9 cellular contexts compared by ENCODE assay signal in genomic region chr16:11677451-11677951, GRCh38. TPM values are rescaled to one million over a fixed set of nuclear protein-coding genes. Genes with fewer than 3 reads are reported as not detected.
A peak's percentile ranks its signal among the peaks of the same experiment; 100 is the strongest.
DNase-seq lines count a peak whose midpoint lies in the region; ATAC-seq and TF ChIP-seq lines count a peak whose summit lies in the region.
"Had no signal": no experiment of that assay in that cellular context is flagged by ENCODE, and none has a peak within 500 bp of the region (broad histone marks: within the 10 kb centered on the region; RNA-seq: fewer than 3 reads in every experiment).

No MANE protein-coding gene starts in this region.

- H3K27me3 Mint-ChIP-seq in activated T-cell treated with anti-CD3 and anti-CD28 coated beads, Interleukin-2, amount 50 U/mL, for 24 hours = no peaks in the 10 kb centered on the region
- no peaks in the 10 kb centered on the region for H3K27me3 Mint-ChIP-seq in activated T-cell treated with anti-CD3 and anti-CD28 coated beads, Interleukin-2, amount 50 U/mL, for 72 hours (ENCODE audit: low read depth)

- WGBS in liver = 77% methylated on average over 9 of the region's 9 CpGs
- WGBS in tibial nerve, 2 donors = 44 to 53% methylated on average over 9 of the region's 9 CpGs

- H3K27ac Mint-ChIP-seq in activated T-cell treated with anti-CD3 and anti-CD28 coated beads, Interleukin-2, amount 50 U/mL, for 24 hours = peak overlapping the region; percentile 80
- H3K27ac Mint-ChIP-seq in activated T-cell treated with anti-CD3 and anti-CD28 coated beads, Interleukin-2, amount 50 U/mL, for 72 hours = no peak overlapping the region

- H3K36me3 ChIP-seq in liver (ENCODE audit: control insufficient read depth in 4 of 4, insufficient read depth in 3 of 4, low read depth in 1 of 4, low read length in 3 of 4) (peaks cover 1 to 30% (median 25%) of the 10 kb centered on the region in 4 donors), tibial nerve (peaks cover 0 to 29% (median 13%) of the 10 kb centered on the region in 3 donors)

- H3K9me3 Mint-ChIP-seq in activated T-cell treated with anti-CD3 and anti-CD28 coated beads, Interleukin-2, amount 50 U/mL, for 24 hours = no peaks in the 10 kb centered on the region
- H3K9me3 Mint-ChIP-seq in activated T-cell treated with anti-CD3 and anti-CD28 coated beads, Interleukin-2, amount 50 U/mL, for 72 hours = no peaks in the 10 kb centered on the region

- TF ChIP-seq EP300 in tibial nerve (IDR thresholded peaks at IDR 0.05) = no peak

- TF ChIP-seq CTCF in liver (IDR thresholded peaks at IDR 0.05; ENCODE audit: low read depth, low read length, missing input control) = no peak
- TF ChIP-seq CTCF in tibial nerve (IDR thresholded peaks at IDR 0.05) = no peak
- no peak for TF ChIP-seq CTCF in GM10266 (IDR thresholded peaks at IDR 0.05; ENCODE audit: control insufficient read depth, insufficient read depth, low read depth, missing control alignments)

- H3K9ac ChIP-seq in liver (ENCODE audit: low read depth in 1 of 2, low read length in 2 of 2) = no peak overlapping the region

- no peak for TF ChIP-seq RAD21 in liver (IDR thresholded peaks at IDR 0.05)

- ATAC-seq in activated T-cell treated with anti-CD3 and anti-CD28 coated beads, Interleukin-2, amount 50 U/mL, for 72 hours (replicated peaks in 1 of 2) = no peak
- ATAC-seq in HG02798 (IDR thresholded peaks at IDR 0.05; ENCODE audit: poor library complexity, unreplicated experiment) = no peak

- H3K36me3 Mint-ChIP-seq in activated T-cell treated with anti-CD3 and anti-CD28 coated beads, Interleukin-2, amount 50 U/mL, for 24 hours (ENCODE audit: low read depth) = peaks cover 69% of the 10 kb centered on the region
- H3K36me3 Mint-ChIP-seq in activated T-cell treated with anti-CD3 and anti-CD28 coated beads, Interleukin-2, amount 50 U/mL, for 72 hours (ENCODE audit: insufficient read depth in 2 of 2) = peaks cover 0 to 5% of the 10 kb centered on the region in 2 donors

- H3K9me3 ChIP-seq in liver (ENCODE audit: control insufficient read depth in 4 of 4, low read length in 3 of 4) = no peaks in the 10 kb centered on the region
- no peaks in the 10 kb centered on the region for H3K9me3 ChIP-seq in tibial nerve
- H3K9me3 ChIP-seq: BE2C had no signal

- H3K4me1 ChIP-seq in liver (ENCODE audit: control insufficient read depth in 4 of 4, insufficient read depth in 4 of 4, low read length in 3 of 4) = peaks cover 4 to 62% (median 29%) of the 10 kb centered on the region in 4 donors
- H3K4me1 ChIP-seq in tibial nerve = peaks cover 0 to 86% (median 56%) of the 10 kb centered on the region in 4 donors
- H3K4me1 ChIP-seq: BE2C had no signal

- TF ChIP-seq POLR2A in tibial nerve (IDR thresholded peaks at IDR 0.05) = no peak

- DNase-seq in activated T-cell treated with anti-CD3 and anti-CD28 coated beads, Interleukin-2, amount 50 U/mL, for 24 hours = no peak
- no peak for DNase-seq in activated T-cell treated with anti-CD3 and anti-CD28 coated beads, Interleukin-2, amount 50 U/mL, for 72 hours
- DNase-seq in amniotic epithelial cell (ENCODE audit: low read depth) (peak; percentile 24), tibial nerve (ENCODE audit: low spot score in 2 of 2) (no peak), GM10266 (ENCODE audit: extremely low spot score) (no peak)
- DNase-seq in stimulated activated CD4-positive, alpha-beta T cell treated with anti-CD3 and anti-CD28 coated beads, Interleukin-12 subunit alpha, Interleukin-12 subunit beta, amount 100 ng/mL, for 4 hours = no peak
- DNase-seq: BE2C had no signal

- no peak overlapping the region for H3K4me3 ChIP-seq in liver (ENCODE audit: low read depth in 1 of 3, low read length in 3 of 3)
- H3K4me3 ChIP-seq in tibial nerve = no peak overlapping the region

- H3K4me3 Mint-ChIP-seq in activated T-cell treated with anti-CD3 and anti-CD28 coated beads, Interleukin-2, amount 50 U/mL, for 24 hours = no peak overlapping the region
- H3K4me3 Mint-ChIP-seq in activated T-cell treated with anti-CD3 and anti-CD28 coated beads, Interleukin-2, amount 50 U/mL, for 72 hours = no peak overlapping the region

- H3K27ac ChIP-seq in liver (ENCODE audit: low read depth in 1 of 2, low read length in 2 of 2) (peak overlapping the region; percentile 25 to 77), tibial nerve (peak overlapping the region; percentile 17 to 76 (median 68))

- H3K4me1 Mint-ChIP-seq in activated T-cell treated with anti-CD3 and anti-CD28 coated beads, Interleukin-2, amount 50 U/mL, for 24 hours (ENCODE audit: low read depth) = peaks cover 86% of the 10 kb centered on the region
- H3K4me1 Mint-ChIP-seq in activated T-cell treated with anti-CD3 and anti-CD28 coated beads, Interleukin-2, amount 50 U/mL, for 72 hours (ENCODE audit: low read depth) = peaks cover 79% of the 10 kb centered on the region

- H3K27me3 ChIP-seq in liver (ENCODE audit: control insufficient read depth in 4 of 4, insufficient read depth in 4 of 4, low read length in 3 of 4) = no peaks in the 10 kb centered on the region
- H3K27me3 ChIP-seq in tibial nerve = no peaks in the 10 kb centered on the region
- H3K27me3 ChIP-seq: BE2C had no signal

TF ChIP-seq in liver, 16 proteins besides CTCF, POLR2A, EP300 and RAD21:
- TF ChIP-seq NR2F2 (IDR thresholded peaks at IDR 0.05) = no peak
- no peak for TF ChIP-seq MAX (IDR thresholded peaks at IDR 0.05)
- TF ChIP-seq TAF1 (conservative IDR thresholded peaks at IDR 0.05) = no peak
- no peak for TF ChIP-seq FOXA2 (IDR thresholded peaks at IDR 0.05)
- TF ChIP-seq RXRA (IDR thresholded peaks at IDR 0.05) = no peak
- no peak for TF ChIP-seq ZBTB33 (IDR thresholded peaks at IDR 0.05)
- TF ChIP-seq HNF4G (IDR thresholded peaks at IDR 0.05) = no peak
- TF ChIP-seq GABPA (IDR thresholded peaks at IDR 0.05 in 1 of 2, conservative IDR thresholded peaks at IDR 0.05 in 1 of 2) = no peak
- TF ChIP-seq FOXA1 (IDR thresholded peaks at IDR 0.05) = no peak
- no peak for TF ChIP-seq REST (IDR thresholded peaks at IDR 0.05)
- TF ChIP-seq ATF3 (IDR thresholded peaks at IDR 0.05) = no peak
- TF ChIP-seq EGR1 (IDR thresholded peaks at IDR 0.05; ENCODE audit: low read depth in 2 of 2) = no peak
- TF ChIP-seq SP1 (IDR thresholded peaks at IDR 0.05) = no peak
- TF ChIP-seq YY1 (IDR thresholded peaks at IDR 0.05) = no peak
- TF ChIP-seq JUND (IDR thresholded peaks at IDR 0.05) = no peak
- no peak for TF ChIP-seq HNF4A (conservative IDR thresholded peaks at IDR 0.05)
TF ChIP-seq in liver: peak in this region for 0.

RNA-seq across cellular contexts. Expression of gene SNN, which starts 9.2 kb away (rescaled TPM):
- 10 to 100 TPM; 10.4 to 11.6 TPM for total RNA-seq in activated T-cell treated with anti-CD3 and anti-CD28 coated beads, Interleukin-2, amount 50 U/mL, for 72 hours
- total RNA-seq in liver (1 to 10 TPM; 5.7 to 6.2 TPM), tibial nerve (10 to 100 TPM; 24.3 to 30.6 (median 27.0) TPM)
- 1 to 10 TPM; 2.5 to 5.0 TPM for polyA plus RNA-seq in liver
